Comparison of ENCODE assay signal across 1 cellular context in genomic region chr9:130664191-130665028, GRCh38.
TF ChIP-seq lines count a peak whose summit lies in the region.

Gene PRDM12 (plus strand): TSS chr9:130664594. CDS start chr9:130664654, 60 bp downstream.

TF ChIP-seq in HEK293, 187 proteins besides CTCF, POLR2A, EP300 and RAD21 (continued from another document):
- TF ChIP-seq ZNF398 (tag by site-specific recombination; IDR thresholded peaks at IDR 0.05): peak; percentile 86
- no peak for TF ChIP-seq ZNF18 (tag by site-specific recombination; IDR thresholded peaks at IDR 0.05)
- TF ChIP-seq ZNF529 (tag by site-specific recombination; IDR thresholded peaks at IDR 0.05; ENCODE audit: insufficient replicate concordance): no peak
- TF ChIP-seq ZNF423 (tag by site-specific recombination; IDR thresholded peaks at IDR 0.05): no peak
- no peak for TF ChIP-seq ZBTB11 (tag by site-specific recombination; conservative IDR thresholded peaks at IDR 0.05; ENCODE audit: low read depth)
- no peak for TF ChIP-seq ZNF626 (tag by site-specific recombination; IDR thresholded peaks at IDR 0.05)
- no peak for TF ChIP-seq MEIS1 (CRISPR knock-in tag; IDR thresholded peaks at IDR 0.05; ENCODE audit: borderline replicate concordance)
- TF ChIP-seq ZNF585B (tag by site-specific recombination; IDR thresholded peaks at IDR 0.05): no peak
- TF ChIP-seq ZNF768 (tag by site-specific recombination; IDR thresholded peaks at IDR 0.05): no peak
- no peak for TF ChIP-seq ZNF510 (tag by site-specific recombination; IDR thresholded peaks at IDR 0.05; ENCODE audit: insufficient replicate concordance)
- no peak for TF ChIP-seq PRDM6 (tag by site-specific recombination; IDR thresholded peaks at IDR 0.05)
- TF ChIP-seq, protein P1, sequence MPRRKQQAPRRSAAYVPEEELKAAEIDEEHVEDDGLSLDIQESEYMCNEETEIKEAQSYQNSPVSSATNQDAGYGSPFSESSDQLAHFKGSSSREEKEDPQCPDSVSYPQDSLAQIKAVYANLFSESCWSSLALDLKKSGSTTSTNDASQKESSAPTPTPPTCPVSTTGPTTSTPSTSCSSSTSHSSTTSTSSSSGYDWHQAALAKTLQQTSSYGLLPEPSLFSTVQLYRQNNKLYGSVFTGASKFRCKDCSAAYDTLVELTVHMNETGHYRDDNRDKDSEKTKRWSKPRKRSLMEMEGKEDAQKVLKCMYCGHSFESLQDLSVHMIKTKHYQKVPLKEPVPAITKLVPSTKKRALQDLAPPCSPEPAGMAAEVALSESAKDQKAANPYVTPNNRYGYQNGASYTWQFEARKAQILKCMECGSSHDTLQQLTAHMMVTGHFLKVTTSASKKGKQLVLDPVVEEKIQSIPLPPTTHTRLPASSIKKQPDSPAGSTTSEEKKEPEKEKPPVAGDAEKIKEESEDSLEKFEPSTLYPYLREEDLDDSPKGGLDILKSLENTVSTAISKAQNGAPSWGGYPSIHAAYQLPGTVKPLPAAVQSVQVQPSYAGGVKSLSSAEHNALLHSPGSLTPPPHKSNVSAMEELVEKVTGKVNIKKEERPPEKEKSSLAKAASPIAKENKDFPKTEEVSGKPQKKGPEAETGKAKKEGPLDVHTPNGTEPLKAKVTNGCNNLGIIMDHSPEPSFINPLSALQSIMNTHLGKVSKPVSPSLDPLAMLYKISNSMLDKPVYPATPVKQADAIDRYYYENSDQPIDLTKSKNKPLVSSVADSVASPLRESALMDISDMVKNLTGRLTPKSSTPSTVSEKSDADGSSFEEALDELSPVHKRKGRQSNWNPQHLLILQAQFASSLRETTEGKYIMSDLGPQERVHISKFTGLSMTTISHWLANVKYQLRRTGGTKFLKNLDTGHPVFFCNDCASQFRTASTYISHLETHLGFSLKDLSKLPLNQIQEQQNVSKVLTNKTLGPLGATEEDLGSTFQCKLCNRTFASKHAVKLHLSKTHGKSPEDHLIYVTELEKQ (tag by site-specific recombination; IDR thresholded peaks at IDR 0.05; ENCODE audit: borderline replicate concordance): no peak
- peak; percentile 54; the same call in 1 of the 2 replicates for TF ChIP-seq ZNF777 (tag by site-specific recombination; IDR thresholded peaks at IDR 0.05; ENCODE audit: borderline replicate concordance)
- no peak for TF ChIP-seq ZNF621 (tag by site-specific recombination; IDR thresholded peaks at IDR 0.05)
- TF ChIP-seq ZNF560 (tag by site-specific recombination; IDR thresholded peaks at IDR 0.05; ENCODE audit: borderline replicate concordance): no peak
- TF ChIP-seq MYNN (tag by site-specific recombination; IDR thresholded peaks at IDR 0.05; ENCODE audit: borderline replicate concordance): no peak
- no peak for TF ChIP-seq ZNF660 (tag by site-specific recombination; IDR thresholded peaks at IDR 0.05)
- no peak for TF ChIP-seq GLI4 (tag by site-specific recombination; IDR thresholded peaks at IDR 0.05)
- TF ChIP-seq SETDB1 (IDR thresholded peaks at IDR 0.05; ENCODE audit: insufficient read length, low read length): no peak
- TF ChIP-seq PBX3 (CRISPR knock-in tag; IDR thresholded peaks at IDR 0.05): no peak
- TF ChIP-seq GLIS1 (tag by site-specific recombination; IDR thresholded peaks at IDR 0.05): peak; percentile 42
- TF ChIP-seq GLI2 (tag by site-specific recombination; IDR thresholded peaks at IDR 0.05; ENCODE audit: borderline replicate concordance, low read depth): no peak
- TF ChIP-seq ZNF239 (tag by site-specific recombination; IDR thresholded peaks at IDR 0.05): no peak
- TF ChIP-seq ZFP41 (tag by site-specific recombination; IDR thresholded peaks at IDR 0.05; ENCODE audit: borderline replicate concordance): no peak
- no peak; the same call in 1 of the 2 replicates for TF ChIP-seq ZBTB6 (tag by site-specific recombination; IDR thresholded peaks at IDR 0.05)
- TF ChIP-seq ZNF707 (tag by site-specific recombination; IDR thresholded peaks at IDR 0.05): no peak
- TF ChIP-seq, protein P2, sequence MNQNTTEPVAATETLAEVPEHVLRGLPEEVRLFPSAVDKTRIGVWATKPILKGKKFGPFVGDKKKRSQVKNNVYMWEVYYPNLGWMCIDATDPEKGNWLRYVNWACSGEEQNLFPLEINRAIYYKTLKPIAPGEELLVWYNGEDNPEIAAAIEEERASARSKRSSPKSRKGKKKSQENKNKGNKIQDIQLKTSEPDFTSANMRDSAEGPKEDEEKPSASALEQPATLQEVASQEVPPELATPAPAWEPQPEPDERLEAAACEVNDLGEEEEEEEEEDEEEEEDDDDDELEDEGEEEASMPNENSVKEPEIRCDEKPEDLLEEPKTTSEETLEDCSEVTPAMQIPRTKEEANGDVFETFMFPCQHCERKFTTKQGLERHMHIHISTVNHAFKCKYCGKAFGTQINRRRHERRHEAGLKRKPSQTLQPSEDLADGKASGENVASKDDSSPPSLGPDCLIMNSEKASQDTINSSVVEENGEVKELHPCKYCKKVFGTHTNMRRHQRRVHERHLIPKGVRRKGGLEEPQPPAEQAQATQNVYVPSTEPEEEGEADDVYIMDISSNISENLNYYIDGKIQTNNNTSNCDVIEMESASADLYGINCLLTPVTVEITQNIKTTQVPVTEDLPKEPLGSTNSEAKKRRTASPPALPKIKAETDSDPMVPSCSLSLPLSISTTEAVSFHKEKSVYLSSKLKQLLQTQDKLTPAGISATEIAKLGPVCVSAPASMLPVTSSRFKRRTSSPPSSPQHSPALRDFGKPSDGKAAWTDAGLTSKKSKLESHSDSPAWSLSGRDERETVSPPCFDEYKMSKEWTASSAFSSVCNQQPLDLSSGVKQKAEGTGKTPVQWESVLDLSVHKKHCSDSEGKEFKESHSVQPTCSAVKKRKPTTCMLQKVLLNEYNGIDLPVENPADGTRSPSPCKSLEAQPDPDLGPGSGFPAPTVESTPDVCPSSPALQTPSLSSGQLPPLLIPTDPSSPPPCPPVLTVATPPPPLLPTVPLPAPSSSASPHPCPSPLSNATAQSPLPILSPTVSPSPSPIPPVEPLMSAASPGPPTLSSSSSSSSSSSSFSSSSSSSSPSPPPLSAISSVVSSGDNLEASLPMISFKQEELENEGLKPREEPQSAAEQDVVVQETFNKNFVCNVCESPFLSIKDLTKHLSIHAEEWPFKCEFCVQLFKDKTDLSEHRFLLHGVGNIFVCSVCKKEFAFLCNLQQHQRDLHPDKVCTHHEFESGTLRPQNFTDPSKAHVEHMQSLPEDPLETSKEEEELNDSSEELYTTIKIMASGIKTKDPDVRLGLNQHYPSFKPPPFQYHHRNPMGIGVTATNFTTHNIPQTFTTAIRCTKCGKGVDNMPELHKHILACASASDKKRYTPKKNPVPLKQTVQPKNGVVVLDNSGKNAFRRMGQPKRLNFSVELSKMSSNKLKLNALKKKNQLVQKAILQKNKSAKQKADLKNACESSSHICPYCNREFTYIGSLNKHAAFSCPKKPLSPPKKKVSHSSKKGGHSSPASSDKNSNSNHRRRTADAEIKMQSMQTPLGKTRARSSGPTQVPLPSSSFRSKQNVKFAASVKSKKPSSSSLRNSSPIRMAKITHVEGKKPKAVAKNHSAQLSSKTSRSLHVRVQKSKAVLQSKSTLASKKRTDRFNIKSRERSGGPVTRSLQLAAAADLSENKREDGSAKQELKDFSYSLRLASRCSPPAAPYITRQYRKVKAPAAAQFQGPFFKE (tag by site-specific recombination; IDR thresholded peaks at IDR 0.05; ENCODE audit: borderline replicate concordance): no peak
- no peak for TF ChIP-seq ZNF596 (tag by site-specific recombination; IDR thresholded peaks at IDR 0.05)
- no peak for TF ChIP-seq ZNF112 (tag by site-specific recombination; IDR thresholded peaks at IDR 0.05)
- TF ChIP-seq ZNF2 (tag by site-specific recombination; IDR thresholded peaks at IDR 0.05): no peak
- 0 out of 2 replicates have a peak, but pooled peaks have one; percentile 8 for TF ChIP-seq KLF16 (tag by site-specific recombination; IDR thresholded peaks at IDR 0.05)
